1 cellular context compared by ENCODE assay signal in the genomic region with DNA sequence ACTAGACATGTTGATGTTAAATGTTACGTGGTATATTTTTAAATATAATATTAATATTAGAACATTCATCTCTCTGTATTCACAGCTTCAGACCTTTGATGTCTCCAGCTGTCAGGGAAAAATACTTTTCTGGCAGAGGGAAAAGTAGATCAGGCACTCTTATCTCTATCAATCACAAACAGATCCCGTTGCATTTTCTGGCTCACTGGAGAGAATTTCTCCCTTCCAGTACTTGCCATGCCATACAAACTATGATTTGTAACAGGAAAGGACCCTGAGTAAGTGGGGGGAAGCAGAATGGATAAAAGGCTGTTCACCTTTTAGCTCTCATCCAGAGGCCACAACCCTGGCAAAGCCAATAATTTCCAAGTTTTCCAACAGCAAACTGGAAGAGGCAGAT.
TF ChIP-seq lines count a peak whose summit lies in the region.

No MANE protein-coding gene starts in this region.

TF ChIP-seq in WTC11, 78 proteins besides CTCF, POLR2A, EP300 and RAD21 (continued from another document):
- TF ChIP-seq, protein P1, sequence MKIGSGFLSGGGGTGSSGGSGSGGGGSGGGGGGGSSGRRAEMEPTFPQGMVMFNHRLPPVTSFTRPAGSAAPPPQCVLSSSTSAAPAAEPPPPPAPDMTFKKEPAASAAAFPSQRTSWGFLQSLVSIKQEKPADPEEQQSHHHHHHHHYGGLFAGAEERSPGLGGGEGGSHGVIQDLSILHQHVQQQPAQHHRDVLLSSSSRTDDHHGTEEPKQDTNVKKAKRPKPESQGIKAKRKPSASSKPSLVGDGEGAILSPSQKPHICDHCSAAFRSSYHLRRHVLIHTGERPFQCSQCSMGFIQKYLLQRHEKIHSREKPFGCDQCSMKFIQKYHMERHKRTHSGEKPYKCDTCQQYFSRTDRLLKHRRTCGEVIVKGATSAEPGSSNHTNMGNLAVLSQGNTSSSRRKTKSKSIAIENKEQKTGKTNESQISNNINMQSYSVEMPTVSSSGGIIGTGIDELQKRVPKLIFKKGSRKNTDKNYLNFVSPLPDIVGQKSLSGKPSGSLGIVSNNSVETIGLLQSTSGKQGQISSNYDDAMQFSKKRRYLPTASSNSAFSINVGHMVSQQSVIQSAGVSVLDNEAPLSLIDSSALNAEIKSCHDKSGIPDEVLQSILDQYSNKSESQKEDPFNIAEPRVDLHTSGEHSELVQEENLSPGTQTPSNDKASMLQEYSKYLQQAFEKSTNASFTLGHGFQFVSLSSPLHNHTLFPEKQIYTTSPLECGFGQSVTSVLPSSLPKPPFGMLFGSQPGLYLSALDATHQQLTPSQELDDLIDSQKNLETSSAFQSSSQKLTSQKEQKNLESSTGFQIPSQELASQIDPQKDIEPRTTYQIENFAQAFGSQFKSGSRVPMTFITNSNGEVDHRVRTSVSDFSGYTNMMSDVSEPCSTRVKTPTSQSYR (CRISPR knock-in tag; IDR thresholded peaks at IDR 0.05): no peak
- TF ChIP-seq ETV6 (CRISPR knock-in tag; IDR thresholded peaks at IDR 0.05) (no peak), HMGA2 (CRISPR knock-in tag; IDR thresholded peaks at IDR 0.05) (no peak), IRF2 (CRISPR knock-in tag; IDR thresholded peaks at IDR 0.05; ENCODE audit: borderline replicate concordance, low read depth) (no peak), ESRRA (CRISPR knock-in tag; IDR thresholded peaks at IDR 0.05; ENCODE audit: borderline replicate concordance) (no peak), ZNF416 (CRISPR knock-in tag; IDR thresholded peaks at IDR 0.05) (no peak), MYBL2 (CRISPR knock-in tag; IDR thresholded peaks at IDR 0.05) (no peak), NR3C1 (CRISPR knock-in tag; conservative IDR thresholded peaks at IDR 0.05; ENCODE audit: low read depth) (no peak), NR1H2 (CRISPR knock-in tag; IDR thresholded peaks at IDR 0.05) (no peak)
- TF ChIP-seq, protein P2, sequence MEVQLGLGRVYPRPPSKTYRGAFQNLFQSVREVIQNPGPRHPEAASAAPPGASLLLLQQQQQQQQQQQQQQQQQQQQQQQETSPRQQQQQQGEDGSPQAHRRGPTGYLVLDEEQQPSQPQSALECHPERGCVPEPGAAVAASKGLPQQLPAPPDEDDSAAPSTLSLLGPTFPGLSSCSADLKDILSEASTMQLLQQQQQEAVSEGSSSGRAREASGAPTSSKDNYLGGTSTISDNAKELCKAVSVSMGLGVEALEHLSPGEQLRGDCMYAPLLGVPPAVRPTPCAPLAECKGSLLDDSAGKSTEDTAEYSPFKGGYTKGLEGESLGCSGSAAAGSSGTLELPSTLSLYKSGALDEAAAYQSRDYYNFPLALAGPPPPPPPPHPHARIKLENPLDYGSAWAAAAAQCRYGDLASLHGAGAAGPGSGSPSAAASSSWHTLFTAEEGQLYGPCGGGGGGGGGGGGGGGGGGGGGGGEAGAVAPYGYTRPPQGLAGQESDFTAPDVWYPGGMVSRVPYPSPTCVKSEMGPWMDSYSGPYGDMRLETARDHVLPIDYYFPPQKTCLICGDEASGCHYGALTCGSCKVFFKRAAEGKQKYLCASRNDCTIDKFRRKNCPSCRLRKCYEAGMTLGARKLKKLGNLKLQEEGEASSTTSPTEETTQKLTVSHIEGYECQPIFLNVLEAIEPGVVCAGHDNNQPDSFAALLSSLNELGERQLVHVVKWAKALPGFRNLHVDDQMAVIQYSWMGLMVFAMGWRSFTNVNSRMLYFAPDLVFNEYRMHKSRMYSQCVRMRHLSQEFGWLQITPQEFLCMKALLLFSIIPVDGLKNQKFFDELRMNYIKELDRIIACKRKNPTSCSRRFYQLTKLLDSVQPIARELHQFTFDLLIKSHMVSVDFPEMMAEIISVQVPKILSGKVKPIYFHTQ (CRISPR knock-in tag; IDR thresholded peaks at IDR 0.05): no peak
- TF ChIP-seq, protein P3, sequence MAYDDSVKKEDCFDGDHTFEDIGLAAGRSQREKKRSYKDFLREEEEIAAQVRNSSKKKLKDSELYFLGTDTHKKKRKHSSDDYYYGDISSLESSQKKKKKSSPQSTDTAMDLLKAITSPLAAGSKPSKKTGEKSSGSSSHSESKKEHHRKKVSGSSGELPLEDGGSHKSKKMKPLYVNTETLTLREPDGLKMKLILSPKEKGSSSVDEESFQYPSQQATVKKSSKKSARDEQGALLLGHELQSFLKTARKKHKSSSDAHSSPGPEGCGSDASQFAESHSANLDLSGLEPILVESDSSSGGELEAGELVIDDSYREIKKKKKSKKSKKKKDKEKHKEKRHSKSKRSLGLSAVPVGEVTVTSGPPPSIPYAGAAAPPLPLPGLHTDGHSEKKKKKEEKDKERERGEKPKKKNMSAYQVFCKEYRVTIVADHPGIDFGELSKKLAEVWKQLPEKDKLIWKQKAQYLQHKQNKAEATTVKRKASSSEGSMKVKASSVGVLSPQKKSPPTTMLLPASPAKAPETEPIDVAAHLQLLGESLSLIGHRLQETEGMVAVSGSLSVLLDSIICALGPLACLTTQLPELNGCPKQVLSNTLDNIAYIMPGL (CRISPR knock-in tag; IDR thresholded peaks at IDR 0.05): no peak
